Comparison of ENCODE assay signal across 20 cellular contexts in the genomic region with DNA sequence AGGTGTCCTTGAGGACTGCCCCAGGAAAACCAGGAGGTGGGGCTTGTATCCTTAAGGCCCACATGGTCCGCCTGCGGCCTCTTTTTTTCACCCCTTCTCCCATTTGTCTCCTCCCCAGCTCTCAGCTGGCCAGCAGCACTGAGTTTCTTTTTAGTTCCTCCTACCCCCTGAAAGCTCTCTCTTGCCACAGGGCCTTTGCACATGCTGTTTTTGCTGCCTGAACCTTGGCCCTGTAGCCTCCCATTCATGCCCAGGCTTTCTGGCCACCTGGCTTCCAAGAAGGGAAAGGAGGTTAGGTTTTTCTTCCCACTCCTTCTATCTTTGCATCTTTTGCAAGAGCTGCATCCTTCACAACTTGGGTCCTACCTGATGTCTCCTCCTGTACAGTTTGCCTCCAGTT.
"Had no signal": no experiment of that assay in that cellular context is flagged by ENCODE, and none has a peak within 500 bp of the region (broad histone marks: within the 10 kb centered on the region; RNA-seq: fewer than 3 reads in every experiment).

No MANE protein-coding gene starts in this region.

- DNase-seq: IMR-90, Karpas-422, KG1, MG63, NCI-H1092 treated with DMSO at 0.1 percent for 48 hours, NCI-H1436, NCI-H187, NCI-H2029, NCI-H2081 treated with DMSO at 0.1 percent for 48 hours, NCI-H2171, NCI-H226, NCI-H446, NCI-H510A, NCI-H524 treated with DMSO at 0.1 percent for 48 hours, NCI-H69, NCI-H774, RPMI8226, SHP77 had no signal

- H3K4me3 ChIP-seq: MG63 had no signal

- ATAC-seq: HepG2, SK-N-SH treated with all-trans-retinoic acid at 6 μM for 48 hours had no signal

- H3K27me3 ChIP-seq: MG63 had no signal

- H3K36me3 ChIP-seq: MG63 had no signal

- H3K9me3 ChIP-seq: MG63 had no signal
